In the genomic region with DNA sequence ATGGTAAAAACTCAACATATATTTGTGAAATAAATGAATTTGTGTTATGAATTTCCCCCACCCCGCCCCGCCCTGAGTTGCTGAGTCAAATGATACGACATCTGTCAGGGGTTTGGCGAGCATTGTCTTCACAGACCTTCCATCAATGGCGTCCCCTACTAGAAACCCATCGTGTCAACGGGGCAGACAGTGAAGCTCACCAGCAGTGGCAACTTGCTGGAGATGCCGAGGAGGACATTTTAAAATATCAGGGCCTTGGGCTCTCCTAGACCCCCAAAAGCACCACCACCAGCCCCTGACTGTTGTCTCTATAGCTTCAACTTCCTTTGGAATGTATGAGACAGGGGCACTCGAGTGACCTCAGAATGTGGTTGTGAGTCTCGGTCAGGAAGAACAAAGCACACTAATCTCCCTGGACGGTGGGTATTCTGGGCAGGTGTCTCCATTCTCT, we compare ENCODE assay signal across 8 cellular contexts. TPM values are rescaled to one million over a fixed set of nuclear protein-coding genes. Genes with fewer than 3 reads are reported as not detected.
DNase-seq lines count a peak whose midpoint lies in the region; ATAC-seq and TF ChIP-seq lines count a peak whose summit lies in the region.

No MANE protein-coding gene starts in this region.

- H3K9me3 ChIP-seq in CD4-positive, CD25-positive, alpha-beta regulatory T cell (ENCODE audit: control insufficient read depth in 2 of 2, low read length in 2 of 2): no peaks in the 10 kb centered on the region
- H3K9me3 ChIP-seq in right atrium auricular region: no peaks in the 10 kb centered on the region

- H3K4me3 ChIP-seq in CD4-positive, CD25-positive, alpha-beta regulatory T cell (ENCODE audit: low read depth, low read length): peak overlapping the region; percentile 94
- H3K4me3 ChIP-seq in right atrium auricular region (peak overlapping the region; percentile 72 to 87), skeletal muscle cell (ENCODE audit: low read depth, low read length) (peak overlapping the region; percentile 73)

- H3K9me3 Mint-ChIP-seq in CD4-positive, CD25-positive, alpha-beta regulatory T cell: no peaks in the 10 kb centered on the region
- H3K9me3 Mint-ChIP-seq in activated T-cell treated with anti-CD3 and anti-CD28 coated beads, Interleukin-2, amount 50 U/mL, for 72 hours: no peaks in the 10 kb centered on the region

- H3K27me3 ChIP-seq in CD4-positive, CD25-positive, alpha-beta regulatory T cell (ENCODE audit: control insufficient read depth, insufficient read depth, low read length): no peaks in the 10 kb centered on the region
- no peaks in the 10 kb centered on the region for H3K27me3 ChIP-seq in right atrium auricular region

- no peaks in the 10 kb centered on the region for H3K27me3 Mint-ChIP-seq in CD4-positive, CD25-positive, alpha-beta regulatory T cell
- H3K27me3 Mint-ChIP-seq in activated T-cell treated with anti-CD3 and anti-CD28 coated beads, Interleukin-2, amount 50 U/mL, for 72 hours (ENCODE audit: low read depth): no peaks in the 10 kb centered on the region

- ATAC-seq in CD4-positive, CD25-positive, alpha-beta regulatory T cell (ENCODE audit: low read depth in 2 of 2): peak in 1 of 2 donors; percentile 12
- ATAC-seq in activated T-cell treated with anti-CD3 and anti-CD28 coated beads, Interleukin-2, amount 50 U/mL, for 72 hours (replicated peaks in 1 of 2): peak; percentile 25
- no peak for ATAC-seq in HG03175 (IDR thresholded peaks at IDR 0.05; ENCODE audit: unreplicated experiment)

- peaks cover 31% of the 10 kb centered on the region for H3K4me1 ChIP-seq in CD4-positive, CD25-positive, alpha-beta regulatory T cell (ENCODE audit: control insufficient read depth, insufficient read depth, low read length, poor library complexity, severe bottlenecking)
- peaks cover 0 to 33% of the 10 kb centered on the region in 2 donors for H3K4me1 ChIP-seq in right atrium auricular region

- H3K36me3 ChIP-seq in CD4-positive, CD25-positive, alpha-beta regulatory T cell (ENCODE audit: control insufficient read depth, insufficient read depth, low read length): peaks cover 28% of the 10 kb centered on the region
- peaks cover 24% of the 10 kb centered on the region for H3K36me3 ChIP-seq in right atrium auricular region

- H3K4me3 Mint-ChIP-seq in CD4-positive, CD25-positive, alpha-beta regulatory T cell: peak overlapping the region; percentile 92 to 100 (median 99)
- peak overlapping the region; percentile 91 to 95 for H3K4me3 Mint-ChIP-seq in activated T-cell treated with anti-CD3 and anti-CD28 coated beads, Interleukin-2, amount 50 U/mL, for 72 hours

- DNase-seq in CD4-positive, CD25-positive, alpha-beta regulatory T cell: no peak
- DNase-seq in KG1 (lab: John Stamatoyannopoulos, UW): peak; percentile 77
- peak; percentile 38 to 39 for DNase-seq in activated T-cell treated with anti-CD3 and anti-CD28 coated beads, Interleukin-2, amount 50 U/mL, for 72 hours
- no peak for DNase-seq in right atrium auricular region (ENCODE audit: low spot score)
- DNase-seq in skeletal muscle cell (ENCODE audit: low read depth): no peak
- DNase-seq in amniotic stem cell (lab: John Stamatoyannopoulos, UW): no peak
- DNase-seq in NCI-H187 treated with DMSO at 0.1 percent for 48 hours (lab: John Stamatoyannopoulos, UW): no peak

- H3K36me3 Mint-ChIP-seq in CD4-positive, CD25-positive, alpha-beta regulatory T cell: peaks cover 16% of the 10 kb centered on the region
- H3K36me3 Mint-ChIP-seq in activated T-cell treated with anti-CD3 and anti-CD28 coated beads, Interleukin-2, amount 50 U/mL, for 72 hours (ENCODE audit: insufficient read depth in 2 of 2): peaks cover 24 to 33% of the 10 kb centered on the region in 2 donors

- TF ChIP-seq CTCF in right atrium auricular region (IDR thresholded peaks at IDR 0.05): no peak

- H3K27ac ChIP-seq in CD4-positive, CD25-positive, alpha-beta regulatory T cell (ENCODE audit: insufficient read depth, low read length, poor library complexity, severe bottlenecking): peak overlapping the region; percentile 76
- peak overlapping the region; percentile 91 to 93 for H3K27ac ChIP-seq in right atrium auricular region

- peaks cover 0 to 32% (median 18%) of the 10 kb centered on the region in 4 donors for H3K4me1 Mint-ChIP-seq in CD4-positive, CD25-positive, alpha-beta regulatory T cell
- H3K4me1 Mint-ChIP-seq in activated T-cell treated with anti-CD3 and anti-CD28 coated beads, Interleukin-2, amount 50 U/mL, for 72 hours (ENCODE audit: low read depth): peaks cover 43% of the 10 kb centered on the region

- H3K27ac Mint-ChIP-seq in CD4-positive, CD25-positive, alpha-beta regulatory T cell: peak overlapping the region in 2 of 3 donors; percentile 98 to 99
- H3K27ac Mint-ChIP-seq in activated T-cell treated with anti-CD3 and anti-CD28 coated beads, Interleukin-2, amount 50 U/mL, for 72 hours: peak overlapping the region; percentile 99

RNA-seq across cellular contexts. Expression of a gene that starts 0.8 kb away (rescaled TPM):
- total RNA-seq in CD4-positive, CD25-positive, alpha-beta regulatory T cell: 309 TPM
- polyA plus RNA-seq in CD4-positive, CD25-positive, alpha-beta regulatory T cell: 10 to 100 TPM; 47.3 to 70.9 (median 64.2) TPM
- 100 to 1,000 TPM; 117 to 131 TPM for total RNA-seq in activated T-cell treated with anti-CD3 and anti-CD28 coated beads, Interleukin-2, amount 50 U/mL, for 72 hours
- total RNA-seq in right atrium auricular region: 10 to 100 TPM; 33.9 to 35.9 TPM

RNA-seq across cellular contexts. Expression of a gene that starts 14.2 kb away (rescaled TPM):
- 9.1 TPM for total RNA-seq in CD4-positive, CD25-positive, alpha-beta regulatory T cell
- 10 to 100 TPM; 55.2 to 71.9 (median 69.2) TPM for polyA plus RNA-seq in CD4-positive, CD25-positive, alpha-beta regulatory T cell
- 10 to 100 TPM in 1 of 2 donors, 1 to 10 TPM in 1; 8.4 to 10.8 TPM for total RNA-seq in activated T-cell treated with anti-CD3 and anti-CD28 coated beads, Interleukin-2, amount 50 U/mL, for 72 hours
- total RNA-seq in right atrium auricular region: 10 to 100 TPM; 27.7 TPM

RNA-seq across cellular contexts. Expression of a gene that starts 18.8 kb away (rescaled TPM):
- total RNA-seq in CD4-positive, CD25-positive, alpha-beta regulatory T cell: 26.3 TPM
- polyA plus RNA-seq in CD4-positive, CD25-positive, alpha-beta regulatory T cell: 100 to 1,000 TPM; 129 to 172 (median 152) TPM
- total RNA-seq in activated T-cell treated with anti-CD3 and anti-CD28 coated beads, Interleukin-2, amount 50 U/mL, for 72 hours: 10 to 100 TPM; 18.8 to 23.1 TPM
- 10 to 100 TPM; 42.5 to 44.8 TPM for total RNA-seq in right atrium auricular region

RNA-seq across cellular contexts. Expression of a gene that starts 25.8 kb away (rescaled TPM):
- 128 TPM for total RNA-seq in CD4-positive, CD25-positive, alpha-beta regulatory T cell
- polyA plus RNA-seq in CD4-positive, CD25-positive, alpha-beta regulatory T cell: 10 to 100 TPM; 28.2 to 39.8 (median 35.4) TPM
- 10 to 100 TPM; 53.9 to 70.1 TPM for total RNA-seq in activated T-cell treated with anti-CD3 and anti-CD28 coated beads, Interleukin-2, amount 50 U/mL, for 72 hours
- 10 to 100 TPM; 15.2 to 24.7 TPM for total RNA-seq in right atrium auricular region

RNA-seq across cellular contexts. Expression of a gene that starts 26.6 kb away (rescaled TPM):
- not detected for total RNA-seq in CD4-positive, CD25-positive, alpha-beta regulatory T cell
- polyA plus RNA-seq in CD4-positive, CD25-positive, alpha-beta regulatory T cell: 1 to 10 TPM in 2 of 4 donors, under 1 TPM in 1, not detected in 1; 0.76 to 2.2 (median 2.1) TPM
- 1 to 10 TPM in 1 of 2 donors, under 1 TPM in 1; 0.77 to 1.5 TPM for total RNA-seq in activated T-cell treated with anti-CD3 and anti-CD28 coated beads, Interleukin-2, amount 50 U/mL, for 72 hours
- total RNA-seq in right atrium auricular region: not detected

Comparison
In these comparisons a context has a peak if more than half of its experiments do, and no peak if none do; other contexts are left out.
1. DNase-seq: peak in KG1 (single experiment) and activated T-cell treated with anti-CD3 and anti-CD28 coated beads, Interleukin-2, amount 50 U/mL, for 72 hours (2 of 2); none in CD4-positive, CD25-positive, alpha-beta regulatory T cell (0 of 3), right atrium auricular region (single experiment), skeletal muscle cell (single experiment), amniotic stem cell (single experiment) and NCI-H187 treated with DMSO at 0.1 percent for 48 hours (single experiment).
2. Peak in every context shown above with its lines, with median percentiles within 50 percentile points of each other: H3K4me3 ChIP-seq.